Comparison of ENCODE assay signal across 2 cellular contexts in genomic region chr6:42702200-42702599, GRCh38.
A peak's percentile ranks its signal among the peaks of the same experiment; 100 is the strongest.
TF ChIP-seq lines count a peak whose summit lies in the region.

No MANE protein-coding gene starts in this region.

TF ChIP-seq in IMR-90, 13 proteins besides CTCF, POLR2A, EP300 and RAD21:
- TF ChIP-seq RFX5 (IDR thresholded peaks at IDR 0.05; ENCODE audit: low read depth, low read length) (no peak), FOS (IDR thresholded peaks at IDR 0.05; ENCODE audit: low read depth, low read length) (peak; percentile 45; the same call in 1 of the 2 replicates), MAZ (IDR thresholded peaks at IDR 0.05; ENCODE audit: borderline replicate concordance, low read depth, low read length) (no peak)

TF ChIP-seq in GM12878, 131 proteins besides CTCF, POLR2A, EP300 and RAD21:
- TF ChIP-seq BCL3 (IDR thresholded peaks at IDR 0.05; ENCODE audit: borderline replicate concordance, insufficient read depth, low read depth, low read length, poor library complexity, severe bottlenecking) = no peak
- no peak for TF ChIP-seq CHD1 (IDR thresholded peaks at IDR 0.05; ENCODE audit: low read depth, low read length)
- no peak for TF ChIP-seq ZBTB4 (CRISPR knock-in tag; IDR thresholded peaks at IDR 0.05)
- TF ChIP-seq HDAC2 (IDR thresholded peaks at IDR 0.05) = no peak
- TF ChIP-seq SKIL (IDR thresholded peaks at IDR 0.05; ENCODE audit: low read depth, poor library complexity, severe bottlenecking) = no peak
- TF ChIP-seq KLF5 (IDR thresholded peaks at IDR 0.05; ENCODE audit: partially characterized antibody) = no peak
- TF ChIP-seq BACH1 (IDR thresholded peaks at IDR 0.05; ENCODE audit: borderline replicate concordance) = no peak
- TF ChIP-seq CBFB (IDR thresholded peaks at IDR 0.05; ENCODE audit: low read depth) = no peak
- no peak for TF ChIP-seq MTA2 (IDR thresholded peaks at IDR 0.05; ENCODE audit: low read depth)
- no peak for TF ChIP-seq BHLHE40 (IDR thresholded peaks at IDR 0.05; ENCODE audit: borderline replicate concordance in 1 of 2, low read depth in 2 of 2, low read length in 1 of 2)
- TF ChIP-seq MEF2B (IDR thresholded peaks at IDR 0.05; ENCODE audit: partially characterized antibody, poor library complexity, severe bottlenecking) = no peak
- no peak for TF ChIP-seq CBX5 (IDR thresholded peaks at IDR 0.05; ENCODE audit: low read depth)
- no peak for TF ChIP-seq IRF3 (IDR thresholded peaks at IDR 0.05)
- TF ChIP-seq KDM1A (IDR thresholded peaks at IDR 0.05; ENCODE audit: borderline replicate concordance) = no peak
- TF ChIP-seq TCF12 (IDR thresholded peaks at IDR 0.05; ENCODE audit: low read depth, low read length) = no peak
- TF ChIP-seq TARDBP (IDR thresholded peaks at IDR 0.05; ENCODE audit: borderline replicate concordance) = no peak
- no peak for TF ChIP-seq HSF1 (IDR thresholded peaks at IDR 0.05; ENCODE audit: low read depth, low read length)
- no peak for TF ChIP-seq RBBP5 (conservative IDR thresholded peaks at IDR 0.05)
- TF ChIP-seq E2F4 (IDR thresholded peaks at IDR 0.05; ENCODE audit: low read depth, low read length) = no peak
- TF ChIP-seq SMAD5 (IDR thresholded peaks at IDR 0.05; ENCODE audit: low read depth) = no peak
